In the genomic region with DNA sequence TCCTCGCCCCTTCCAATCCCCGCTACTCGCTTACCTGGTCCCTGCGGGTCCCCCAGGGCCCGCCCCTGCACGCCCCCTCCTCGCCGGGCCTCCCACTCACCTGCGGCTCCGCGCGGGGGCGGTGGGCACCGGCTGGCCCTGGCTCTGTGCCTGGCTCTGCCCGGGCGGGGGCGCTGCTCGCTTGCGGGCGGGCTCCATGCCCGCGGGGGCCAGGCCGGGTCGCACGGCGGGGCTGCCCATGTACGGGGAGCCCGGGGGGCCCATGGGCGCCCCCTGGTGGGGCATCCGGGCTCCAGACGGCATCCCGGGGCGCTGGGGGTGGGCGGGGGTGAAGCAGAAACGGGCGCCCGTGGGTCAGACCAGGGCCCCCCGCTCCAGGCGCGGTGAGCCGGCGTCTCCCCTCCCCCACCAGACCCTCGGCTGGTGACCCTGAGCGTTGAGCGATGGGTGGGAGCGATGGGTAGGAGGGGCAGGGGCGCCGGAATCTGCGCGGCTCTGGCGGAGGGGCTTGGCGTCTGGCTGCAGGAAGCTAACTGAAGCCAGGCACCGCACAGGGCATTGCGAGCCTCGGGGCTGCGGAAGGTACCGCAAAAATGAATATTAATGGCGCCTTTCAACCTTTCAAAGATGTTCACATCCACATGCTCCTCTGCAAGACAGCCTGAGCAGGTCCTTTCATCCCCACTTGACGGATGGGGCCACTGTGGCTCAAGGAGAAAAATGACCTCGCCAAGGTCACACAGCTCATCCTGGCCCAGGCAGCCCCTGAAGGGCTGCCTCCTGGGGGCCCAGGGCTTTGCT, we compare ENCODE assay signal across 8 cellular contexts. TPM values are rescaled to one million over a fixed set of nuclear protein-coding genes. Genes with fewer than 3 reads are reported as not detected.
DNase-seq lines count a peak whose midpoint lies in the region; ATAC-seq and TF ChIP-seq lines count a peak whose summit lies in the region.

No MANE protein-coding gene starts in this region.

- H3K4me1 ChIP-seq in mesodermal cell (ENCODE audit: control insufficient read depth, insufficient read depth, low read length, poor library complexity, severe bottlenecking): peaks cover 33% of the 10 kb centered on the region
- H3K4me1 ChIP-seq in stomach smooth muscle (ENCODE audit: control insufficient read depth, insufficient read depth, low read length): peaks cover 70% of the 10 kb centered on the region

- intact Hi-C loops in dorsolateral prefrontal cortex (cut with DNase I): loop anchor here in 1 of 2 donors (2.0 kb wide), 1 partner anchor 57 kb away; no protein-coding TSS in a partner anchor

- ATAC-seq in HG03520 (IDR thresholded peaks at IDR 0.05; ENCODE audit: unreplicated experiment): peak; percentile 53

- H3K4me3 ChIP-seq in GM06990 (replicated peaks; ENCODE audit: low read depth, low read length): no peak overlapping the region; the same call in 1 of the 2 replicates
- H3K4me3 ChIP-seq in dorsolateral prefrontal cortex: peak overlapping the region in 58 of 59 donors; percentile 2 to 61 (median 43)
- H3K4me3 ChIP-seq in mesodermal cell (ENCODE audit: extremely low read depth, insufficient read depth, low read length, poor library complexity, severe bottlenecking): peak overlapping the region; percentile 19
- H3K4me3 ChIP-seq in stomach smooth muscle (ENCODE audit: low read length in 2 of 2): peak overlapping the region; percentile 46 to 69

- H3K27me3 ChIP-seq in GM06990 (replicated peaks; ENCODE audit: control insufficient read depth, insufficient read depth, low read length) (peaks cover 2% of the 10 kb centered on the region; the same call in 1 of the 2 replicates), dorsolateral prefrontal cortex (no peaks in the 10 kb centered on the region), stomach smooth muscle (ENCODE audit: control insufficient read depth in 1 of 2, insufficient read depth in 2 of 2, low read length in 2 of 2) (no peaks in the 10 kb centered on the region)

- H3K27ac ChIP-seq in dorsolateral prefrontal cortex: peak overlapping the region in 19 of 59 donors; percentile 2 to 95 (median 39)
- H3K27ac ChIP-seq in mesodermal cell (ENCODE audit: low read depth, low read length, severe bottlenecking): no peak overlapping the region
- H3K27ac ChIP-seq in stomach smooth muscle (ENCODE audit: low read length): peak overlapping the region; percentile 84

- DNase-seq in GM06990 (ENCODE audit: extremely low read depth, insufficient read length): peak; percentile 54
- peak; percentile 48 for DNase-seq in activated CD4-positive, alpha-beta T cell treated with anti-CD3 and anti-CD28 coated beads for 1 hour
- DNase-seq in dorsolateral prefrontal cortex: peak in 3 of 10 donors; percentile 40 to 54 (median 49)
- DNase-seq in NCI-H146 (lab: John Stamatoyannopoulos, UW): no peak
- DNase-seq in NCI-H2081 treated with DMSO at 0.1 percent for 48 hours (lab: John Stamatoyannopoulos, UW): no peak

- H3K36me3 ChIP-seq in GM06990 (ENCODE audit: control insufficient read depth, insufficient read depth, low read length) (no peaks in the 10 kb centered on the region), mesodermal cell (ENCODE audit: control insufficient read depth, insufficient read depth, low read length) (peaks cover 17% of the 10 kb centered on the region), stomach smooth muscle (ENCODE audit: control insufficient read depth in 2 of 2, insufficient read depth in 2 of 2, low read length in 2 of 2) (peaks cover 10 to 18% of the 10 kb centered on the region in 2 donors)

- peak overlapping the region; percentile 36 to 51 for H3K9ac ChIP-seq in stomach smooth muscle (ENCODE audit: low read length in 2 of 2)

- WGBS in mesodermal cell (ENCODE audit: insufficient coverage in 2 of 2), 2 experiments: 5 to 6% methylated on average over 38 to 46 of the region's 60 CpGs

- TF ChIP-seq CTCF in GM06990 (IDR thresholded peaks at IDR 0.05; ENCODE audit: insufficient read depth, low read length, poor library complexity, severe bottlenecking): peak; percentile 54
- TF ChIP-seq CTCF in dorsolateral prefrontal cortex (IDR thresholded peaks at IDR 0.05 in 54 of 56, conservative IDR thresholded peaks at IDR 0.05 in 2 of 56; ENCODE audit: low read depth in 1 of 56, partially characterized antibody in 56 of 56): peak in 53 of 56 donors; percentile 32 to 78 (median 53)

- H3K9me3 ChIP-seq in mesodermal cell (ENCODE audit: control insufficient read depth, low read length): no peaks in the 10 kb centered on the region
- no peaks in the 10 kb centered on the region for H3K9me3 ChIP-seq in stomach smooth muscle (ENCODE audit: control insufficient read depth in 2 of 2, low read length in 2 of 2)

RNA-seq across cellular contexts. Expression of gene SMARCD3, which starts 2.9 kb away (rescaled TPM):
- total RNA-seq in dorsolateral prefrontal cortex: 100 to 1,000 TPM in 117 of 120 experiments, 10 to 100 TPM in 3; 80.4 to 252 (median 137) TPM
- polyA plus RNA-seq in mesodermal cell (2013, experiment 1 of 2): 27.6 TPM
- polyA plus RNA-seq in mesodermal cell (2013, experiment 2 of 2): 24.5 TPM

RNA-seq across cellular contexts. Expression of gene CHPF2, which starts 13.3 kb away (rescaled TPM):
- total RNA-seq in dorsolateral prefrontal cortex: 10 to 100 TPM; 23.2 to 51.4 (median 35.6) TPM
- polyA plus RNA-seq in mesodermal cell (2013, experiment 1 of 2): 32.9 TPM
- 31.6 TPM for polyA plus RNA-seq in mesodermal cell (2013, experiment 2 of 2)

RNA-seq across cellular contexts. Expression of gene ABCF2, which starts 18.6 kb away (rescaled TPM):
- total RNA-seq in dorsolateral prefrontal cortex: 10 to 100 TPM; 21.6 to 63.3 (median 47.2) TPM
- 38.7 TPM for polyA plus RNA-seq in mesodermal cell (2013, experiment 1 of 2)
- polyA plus RNA-seq in mesodermal cell (2013, experiment 2 of 2): 33.6 TPM

RNA-seq across cellular contexts. Expression of gene H2BK1, which starts 35.3 kb away (rescaled TPM):
- 1 to 10 TPM in 5 of 120 experiments, not detected in 115; 1.5 to 3.0 (median 1.6) TPM for total RNA-seq in dorsolateral prefrontal cortex
- not detected for polyA plus RNA-seq in mesodermal cell (2013, experiment 1 of 2)
- polyA plus RNA-seq in mesodermal cell (2013, experiment 2 of 2): not detected

RNA-seq across cellular contexts. Expression of gene ASB10, which starts 58.5 kb away (rescaled TPM):
- under 1 TPM in 3 of 120 experiments, not detected in 117; 0.23 to 0.31 (median 0.27) TPM for total RNA-seq in dorsolateral prefrontal cortex
- polyA plus RNA-seq in mesodermal cell (2013, experiment 1 of 2): not detected
- polyA plus RNA-seq in mesodermal cell (2013, experiment 2 of 2): not detected

Comparison
In these comparisons a context has a peak if more than half of its experiments do, and no peak if none do; other contexts are left out.
1. DNase-seq: peak in GM06990 (single experiment) and activated CD4-positive, alpha-beta T cell treated with anti-CD3 and anti-CD28 coated beads for 1 hour (single experiment); none in NCI-H146 (single experiment) and NCI-H2081 treated with DMSO at 0.1 percent for 48 hours (single experiment).